9 cellular contexts compared by ENCODE assay signal in the genomic region with DNA sequence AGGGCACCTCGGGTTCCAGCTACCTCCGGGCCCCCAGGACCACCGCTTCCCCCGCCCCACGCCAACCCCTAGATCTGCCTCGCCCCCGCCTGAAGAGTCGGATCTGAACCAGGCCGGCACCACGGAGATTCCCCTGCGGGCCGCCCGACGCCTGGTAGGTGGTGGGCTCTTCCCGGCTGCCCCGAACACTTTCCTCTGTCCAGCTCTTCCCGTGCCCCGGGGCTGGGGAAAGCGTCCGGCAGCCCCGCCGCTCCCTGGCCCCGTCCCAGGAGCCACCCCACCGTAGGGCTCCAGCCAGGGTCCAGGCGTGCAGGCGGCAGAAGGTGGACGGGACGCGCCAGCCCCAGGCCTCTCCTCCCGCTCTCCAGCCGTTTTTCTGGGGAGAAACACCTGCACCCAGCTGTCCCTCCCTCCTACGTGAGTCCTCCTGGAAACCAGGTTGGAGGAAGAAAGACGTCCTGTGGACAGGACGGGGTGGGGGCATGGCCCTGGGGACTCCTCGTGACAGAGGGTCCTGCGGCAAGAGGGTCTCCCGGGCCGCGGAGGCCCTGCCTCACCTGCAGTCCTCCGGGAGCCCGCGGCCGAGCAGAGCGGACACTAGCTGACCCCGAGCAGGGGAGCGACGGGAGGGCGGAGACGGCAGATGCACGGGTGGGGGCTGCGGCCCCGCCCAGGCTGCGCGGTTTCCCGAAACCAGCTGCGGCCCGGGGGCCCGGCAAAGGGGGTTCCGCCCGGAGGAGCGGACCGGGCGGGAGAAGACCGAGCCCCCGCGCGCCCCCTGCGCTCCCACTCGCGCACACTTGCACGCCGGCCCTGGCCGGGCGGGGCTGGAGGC. TPM values are rescaled to one million over a fixed set of nuclear protein-coding genes. Genes with fewer than 3 reads are reported as not detected.
A peak's percentile ranks its signal among the peaks of the same experiment; 100 is the strongest.
DNase-seq lines count a peak whose midpoint lies in the region; ATAC-seq, FAIRE-seq and TF ChIP-seq lines count a peak whose summit lies in the region.
"Had no signal": no experiment of that assay in that cellular context is flagged by ENCODE, and none has a peak within 500 bp of the region (broad histone marks: within the 10 kb centered on the region; RNA-seq: fewer than 3 reads in every experiment).

TSS of gene TMEM176B (minus strand) at position 624 of the 835 bp plus-strand sequence. CDS start 3,795 bp downstream, outside the sequence.

- H3K4me1 Mint-ChIP-seq in activated naive CD4-positive, alpha-beta T cell treated with anti-CD3 and anti-CD28 coated beads for 36 hours (ENCODE audit: low read depth) = peaks cover 10% of the 10 kb centered on the region
- peaks cover 9 to 16% (median 9%) of the 10 kb centered on the region in 3 donors for H3K4me1 Mint-ChIP-seq in naive B cell

- no peak for TF ChIP-seq POLR2A in esophagus muscularis mucosa (IDR thresholded peaks at IDR 0.05; ENCODE audit: low read depth)

- H3K4me1 ChIP-seq in esophagus muscularis mucosa (peaks cover 14 to 25% (median 21%) of the 10 kb centered on the region in 4 donors), SJCRH30 (no peaks in the 10 kb centered on the region)

- FAIRE-seq in urothelium cell line (lab: Jason Lieb, UNC) = no peak

- H3K36me3 Mint-ChIP-seq in activated naive CD4-positive, alpha-beta T cell treated with anti-CD3 and anti-CD28 coated beads for 36 hours (ENCODE audit: low read depth) = no peaks in the 10 kb centered on the region
- H3K36me3 Mint-ChIP-seq in naive B cell = peaks cover 0 to 16% of the 10 kb centered on the region in 2 donors

- H3K27ac Mint-ChIP-seq in activated naive CD4-positive, alpha-beta T cell treated with anti-CD3 and anti-CD28 coated beads for 36 hours = no peak within 1 kb of the TSS
- no peak within 1 kb of the TSS for H3K27ac Mint-ChIP-seq in naive B cell

- peaks cover 3% of the 10 kb centered on the region for H3K9me3 Mint-ChIP-seq in activated naive CD4-positive, alpha-beta T cell treated with anti-CD3 and anti-CD28 coated beads for 36 hours
- peaks cover 0 to 15% (median 6%) of the 10 kb centered on the region in 7 donors for H3K9me3 Mint-ChIP-seq in naive B cell

- H3K4me3 Mint-ChIP-seq in activated naive CD4-positive, alpha-beta T cell treated with anti-CD3 and anti-CD28 coated beads for 36 hours = peak within 1 kb of the TSS; percentile 59
- H3K4me3 Mint-ChIP-seq in naive B cell = peak within 1 kb of the TSS; percentile 43 to 76 (median 61)

- WGBS in esophagus muscularis mucosa = 22% methylated on average over 41 of the region's 74 CpGs

- H3K27me3 ChIP-seq in esophagus muscularis mucosa = peaks cover 0 to 70% (median 17%) of the 10 kb centered on the region in 4 donors
- peaks cover 3% of the 10 kb centered on the region; the same call in 1 of the 2 replicates for H3K27me3 ChIP-seq in SJCRH30

- intact Hi-C loops in activated naive CD4-positive, alpha-beta T cell treated with anti-CD3 and anti-CD28 coated beads for 36 hours (cut with micrococcal nuclease) = no loop called here
- intact Hi-C loops in esophagus muscularis mucosa (cut with DNase I) = no loop called here

- H3K36me3 ChIP-seq in esophagus muscularis mucosa (peaks cover 0 to 10% (median 5%) of the 10 kb centered on the region in 4 donors), SJCRH30 (no peaks in the 10 kb centered on the region)

- peaks cover 45% of the 10 kb centered on the region for H3K27me3 Mint-ChIP-seq in activated naive CD4-positive, alpha-beta T cell treated with anti-CD3 and anti-CD28 coated beads for 36 hours (ENCODE audit: low read depth)
- H3K27me3 Mint-ChIP-seq in naive B cell = peaks cover 37 to 72% (median 63%) of the 10 kb centered on the region in 3 donors

- TF ChIP-seq CTCF in esophagus muscularis mucosa (IDR thresholded peaks at IDR 0.05) = no peak

- no peak for DNase-seq in activated naive CD4-positive, alpha-beta T cell treated with anti-CD3 and anti-CD28 coated beads for 36 hours
- DNase-seq in activated naive CD4-positive, alpha-beta T cell treated with Interleukin-2 at 50 U/mL for 16 hours = no peak
- peak; percentile 83 for DNase-seq in esophagus muscularis mucosa (ENCODE audit: extremely low spot score)
- no peak for DNase-seq in naive B cell
- peak; percentile 26 for DNase-seq in urothelium cell line (ENCODE audit: low spot score)
- DNase-seq in GF-D8 (lab: John Stamatoyannopoulos, UW) = no peak
- no peak for DNase-seq in HuH-7.5 (ENCODE audit: low spot score)
- no peak for DNase-seq in SJCRH30
- DNase-seq: DMS79 had no signal

- no peak for ATAC-seq in naive B cell (ENCODE audit: low read depth in 2 of 2)

- H3K27ac ChIP-seq in esophagus muscularis mucosa (replicated peaks in 1 of 4) (peak within 1 kb of the TSS; percentile 63 to 78 (median 72)), SJCRH30 (no peak within 1 kb of the TSS)

- H3K9me3 ChIP-seq in esophagus muscularis mucosa (peaks cover 0 to 4% (median 0%) of the 10 kb centered on the region in 4 donors), SJCRH30 (replicated peaks) (no peaks in the 10 kb centered on the region)

- no peak for TF ChIP-seq EP300 in esophagus muscularis mucosa (IDR thresholded peaks at IDR 0.05)

- CTCF ChIA-PET in activated naive CD4-positive, alpha-beta T cell treated with anti-CD3 and anti-CD28 coated beads for 36 hours (lab: Charles Lee) = no interaction called here

- H3K4me3 ChIP-seq in esophagus muscularis mucosa (peak within 1 kb of the TSS; percentile 54 to 72 (median 61)), SJCRH30 (no peak within 1 kb of the TSS)

RNA-seq across cellular contexts. Expression of gene TMEM176B, which starts in this region (rescaled TPM):
- total RNA-seq in activated naive CD4-positive, alpha-beta T cell treated with anti-CD3 and anti-CD28 coated beads for 36 hours = not detected
- total RNA-seq in esophagus muscularis mucosa = 10 to 100 TPM; 19.5 to 58.2 (median 54.1) TPM
- polyA plus RNA-seq in naive B cell (ENCODE audit: low read depth in 6 of 6) = 1 to 10 TPM in 2 of 6 donors, under 1 TPM in 1, not detected in 3; 0.23 to 1.8 (median 1.3) TPM
- total RNA-seq in SJCRH30 (2014; rRNA removed; shearing (Covaris generic)) = not detected in 2 replicates

Comparison
In these comparisons a context has a peak if more than half of its experiments do, and no peak if none do; other contexts are left out.
1. RNA of gene TMEM176B (total RNA-seq): 19.5 to 58.2 TPM in esophagus muscularis mucosa; not detected in activated naive CD4-positive, alpha-beta T cell treated with anti-CD3 and anti-CD28 coated beads for 36 hours and not detected in SJCRH30; every median in the first group is over 10 times any median in the second.
2. DNase-seq: peak in esophagus muscularis mucosa (single experiment) and urothelium cell line (single experiment); none in activated naive CD4-positive, alpha-beta T cell treated with anti-CD3 and anti-CD28 coated beads for 36 hours (single experiment), activated naive CD4-positive, alpha-beta T cell treated with Interleukin-2 at 50 U/mL for 16 hours (single experiment), naive B cell (single experiment), GF-D8 (single experiment), HuH-7.5 (single experiment) and SJCRH30 (0 of 2).